8 cellular contexts compared by ENCODE assay signal in the genomic region with DNA sequence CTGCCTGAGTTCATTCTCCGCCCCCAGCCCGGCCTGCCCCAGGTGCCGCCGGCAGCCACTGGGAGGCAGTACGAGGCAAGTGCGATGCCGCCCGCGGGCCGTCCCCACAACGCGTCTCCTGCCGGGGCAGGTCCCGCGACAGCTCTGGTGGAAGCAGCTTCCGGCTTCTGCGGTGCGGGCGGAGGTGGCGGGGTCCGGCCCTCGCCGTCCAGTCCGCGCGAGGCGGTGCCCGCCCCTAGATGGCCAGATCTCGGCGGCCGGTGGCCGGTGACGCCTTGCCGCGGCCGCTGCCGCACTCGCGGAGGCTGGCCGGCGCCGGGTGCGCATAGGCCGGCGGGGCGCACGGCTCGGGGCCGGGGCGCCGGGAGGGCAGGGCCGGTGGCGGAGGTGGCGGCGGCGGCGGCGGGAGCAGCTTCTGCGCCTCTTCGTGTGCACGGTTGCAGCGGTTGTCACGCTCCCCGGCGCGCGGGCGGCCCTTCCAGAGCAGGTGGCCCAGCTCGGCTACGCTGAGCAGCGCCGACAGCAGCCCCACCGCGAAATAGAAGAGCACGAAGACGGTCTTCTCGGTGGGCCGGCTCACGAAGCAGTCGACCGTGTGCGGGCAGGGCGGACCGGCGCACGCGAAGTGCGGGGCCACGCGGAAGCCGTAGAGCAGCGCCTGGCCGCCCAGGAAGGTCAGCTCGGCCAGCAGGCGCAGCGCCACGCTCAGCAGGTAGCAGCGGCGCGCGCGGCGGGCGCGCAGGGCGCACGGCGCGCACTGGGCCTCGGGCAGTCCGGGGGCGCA. TPM values are rescaled to one million over a fixed set of nuclear protein-coding genes. Genes with fewer than 3 reads are reported as not detected.
DNase-seq lines count a peak whose midpoint lies in the region; ATAC-seq and TF ChIP-seq lines count a peak whose summit lies in the region.

No MANE protein-coding gene starts in this region.

- no peak for TF ChIP-seq POLR2A in spleen (IDR thresholded peaks at IDR 0.05)

- peak overlapping the region; percentile 54 for H3K4me2 ChIP-seq in Karpas-422 (ENCODE audit: low read depth, low read length, poor library complexity, severe bottlenecking)

- no peak overlapping the region for H2AFZ ChIP-seq in Karpas-422 (ENCODE audit: low read length)

- 0 to 2% (median 1%) methylated on average over 33 to 112 of the region's 112 CpGs for WGBS in spleen, 5 donors

- H3K27me3 ChIP-seq in Karpas-422 (ENCODE audit: low read length) (no peaks in the 10 kb centered on the region), spleen (replicated peaks in 1 of 7) (peaks cover 0 to 42% (median 6%) of the 10 kb centered on the region in 7 donors)

- in situ Hi-C loops in Caki2 (cut with HindIII; ENCODE audit: low pct_unique_long_range_greater_than_20kb, low sequenced_read_pairs): no loop called here

- H3K36me3 ChIP-seq in Karpas-422 (ENCODE audit: insufficient read depth, low read length) (no peaks in the 10 kb centered on the region), spleen (no peaks in the 10 kb centered on the region)

- no peaks in the 10 kb centered on the region for H3K9me2 ChIP-seq in Karpas-422 (replicated peaks; ENCODE audit: insufficient read depth, low read length)

- DNase-seq in Caki2 (ENCODE audit: low read depth): peak; percentile 80
- DNase-seq in Karpas-422: peak; percentile 93
- peak; percentile 38 to 73 for DNase-seq in SW 1271 (lab: John Stamatoyannopoulos, UW)
- DNase-seq in activated naive CD8-positive, alpha-beta T cell treated with anti-CD3 and anti-CD28 coated beads, Interleukin-2, amount 50 U/mL, for 16 hours (ENCODE audit: low read depth, low spot score): peak; percentile 73
- DNase-seq in hepatic stellate cell (ENCODE audit: low spot score): peak; percentile 91
- DNase-seq in spleen: peak; percentile 94
- DNase-seq in superior temporal gyrus (ENCODE audit: extremely low spot score): no peak

- H3K9me3 ChIP-seq in Karpas-422 (ENCODE audit: low read length) (no peaks in the 10 kb centered on the region), spleen (no peaks in the 10 kb centered on the region)

- intact Hi-C loops in spleen (cut with DNase I; ENCODE audit: low total_unique reads): loop anchor here (5.0 kb wide), 1 partner anchor 54 kb away; the partner anchor contains the start of gene TOP2A

- H3K9ac ChIP-seq in Karpas-422 (ENCODE audit: low read length): peak overlapping the region; percentile 66

- TF ChIP-seq CTCF in spleen (IDR thresholded peaks at IDR 0.05 in 8 of 11, conservative IDR thresholded peaks at IDR 0.05 in 3 of 11): peak; percentile 8 to 83 (median 62)

- H3K4me1 ChIP-seq in Karpas-422 (ENCODE audit: low read length) (peaks cover 10% of the 10 kb centered on the region), spleen (peaks cover 7 to 52% (median 30%) of the 10 kb centered on the region in 6 donors)

- no peaks in the 10 kb centered on the region for H3K79me2 ChIP-seq in Karpas-422 (ENCODE audit: low read length)

- H3K27ac ChIP-seq in Karpas-422 (ENCODE audit: low read length): no peak overlapping the region
- H3K27ac ChIP-seq in spleen: peak overlapping the region in 5 of 8 donors; percentile 78 to 84 (median 81)

- 0 out of 2 replicates have a peak, but pooled peaks cover 5% of the 10 kb centered on the region for H4K20me1 ChIP-seq in Karpas-422 (ENCODE audit: insufficient read depth, low read depth, low read length)

- peak overlapping the region; percentile 61; the same call in 1 of the 2 replicates for H3K4me3 ChIP-seq in Karpas-422 (ENCODE audit: low read length)
- peak overlapping the region; percentile 30 to 78 (median 56) for H3K4me3 ChIP-seq in spleen

- ATAC-seq in GM21390 (IDR thresholded peaks at IDR 0.05; ENCODE audit: unreplicated experiment): peak; percentile 66

RNA-seq across cellular contexts. Expression of gene GJD3, which starts 1.6 kb away (rescaled TPM):
- not detected in 2 replicates for total RNA-seq in Caki2 (2014; rRNA removed; shearing (Covaris generic); ENCODE audit: low replicate concordance)
- not detected in 2 replicates for total RNA-seq in Karpas-422 (2014; rRNA removed; shearing (Covaris generic); ENCODE audit: low replicate concordance)
- total RNA-seq in spleen: 10 to 100 TPM in 4 of 7 donors, 1 to 10 TPM in 3; 7.3 to 15.0 (median 10.4) TPM
- polyA plus RNA-seq in spleen: 1 to 10 TPM in 1 of 3 donors, under 1 TPM in 2; 0.20 to 1.1 (median 0.33) TPM

RNA-seq across cellular contexts. Expression of gene RARA, which starts 53.9 kb away (rescaled TPM):
- 11.4 and 26.0 TPM in 2 replicates for total RNA-seq in Caki2 (2014; rRNA removed; shearing (Covaris generic); ENCODE audit: low replicate concordance)
- 21.8 and 22.3 TPM in 2 replicates for total RNA-seq in Karpas-422 (2014; rRNA removed; shearing (Covaris generic); ENCODE audit: low replicate concordance)
- total RNA-seq in spleen: 10 to 100 TPM; 56.6 to 95.1 (median 71.2) TPM
- polyA plus RNA-seq in spleen: 10 to 100 TPM; 13.3 to 28.3 (median 14.8) TPM

RNA-seq across cellular contexts. Expression of gene TOP2A, which starts 54.8 kb away (rescaled TPM):
- total RNA-seq in Caki2 (2014; rRNA removed; shearing (Covaris generic); ENCODE audit: low replicate concordance): 131 and 148 TPM in 2 replicates
- 101 and 199 TPM in 2 replicates for total RNA-seq in Karpas-422 (2014; rRNA removed; shearing (Covaris generic); ENCODE audit: low replicate concordance)
- total RNA-seq in spleen: 10 to 100 TPM in 5 of 7 donors, 1 to 10 TPM in 2; 5.5 to 37.5 (median 14.4) TPM
- polyA plus RNA-seq in spleen: 10 to 100 TPM in 1 of 3 donors, 1 to 10 TPM in 2; 5.8 to 27.5 (median 8.1) TPM
